Comparison of ENCODE assay signal across 18 cellular contexts in genomic region chr1:37234941-37235418, GRCh38.
A peak's percentile ranks its signal among the peaks of the same experiment; 100 is the strongest.
DNase-seq lines count a peak whose midpoint lies in the region; ATAC-seq and TF ChIP-seq lines count a peak whose summit lies in the region.
"Had no signal": no experiment of that assay in that cellular context is flagged by ENCODE, and none has a peak within 500 bp of the region (broad histone marks: within the 10 kb centered on the region; RNA-seq: fewer than 3 reads in every experiment).

No MANE protein-coding gene starts in this region.

- intact Hi-C loops in upper lobe of right lung (cut with DNase I): no loop called here

- no peaks in the 10 kb centered on the region for H3K36me3 ChIP-seq in upper lobe of right lung
- H3K36me3 ChIP-seq: BLaER1 treated with 17β-estradiol and CSF1 and Interleukin-3, amounts not matched to agents 10 nM and 100 nM had no signal

- H3K36me3 Mint-ChIP-seq in brain: no peaks in the 10 kb centered on the region
- H3K36me3 Mint-ChIP-seq: activated CD8-positive, alpha-beta memory T cell treated with anti-CD3 and anti-CD28 coated beads, Interleukin-2, amount 10 ng/mL, durations not matched to agents 7 days and 5 days had no signal

- H3K4me3 Mint-ChIP-seq in brain: peak overlapping the region in 4 of 5 experiments; percentile 29 to 64 (median 59)
- H3K4me3 Mint-ChIP-seq: activated CD8-positive, alpha-beta memory T cell treated with anti-CD3 and anti-CD28 coated beads, Interleukin-2, amount 10 ng/mL, durations not matched to agents 7 days and 5 days; central memory CD8-positive, alpha-beta T cell; effector memory CD8-positive, alpha-beta T cell had no signal

- H3K9me3 Mint-ChIP-seq in brain: peaks cover 4 to 32% (median 9%) of the 10 kb centered on the region in 5 experiments
- H3K9me3 Mint-ChIP-seq: central memory CD8-positive, alpha-beta T cell; effector memory CD8-positive, alpha-beta T cell had no signal

- no peak overlapping the region for H3K27ac ChIP-seq in upper lobe of right lung
- H3K27ac ChIP-seq: BLaER1 treated with 17β-estradiol and CSF1 and Interleukin-3, amounts not matched to agents 10 nM and 100 nM; psoas muscle had no signal

- no peak for ATAC-seq in GM19463 (IDR thresholded peaks at IDR 0.05; ENCODE audit: unreplicated experiment)
- ATAC-seq in upper lobe of right lung: no peak
- ATAC-seq: activated CD8-positive, alpha-beta memory T cell treated with anti-CD3 and anti-CD28 coated beads, Interleukin-2, amount 10 ng/mL, durations not matched to agents 7 days and 5 days; effector memory CD8-positive, alpha-beta T cell; Panc1; psoas muscle had no signal

- no peaks in the 10 kb centered on the region for H3K9me3 ChIP-seq in upper lobe of right lung

- H3K27me3 ChIP-seq in upper lobe of right lung: peaks cover 19% of the 10 kb centered on the region
- H3K27me3 ChIP-seq: BLaER1 treated with 17β-estradiol and CSF1 and Interleukin-3, amounts not matched to agents 10 nM and 100 nM had no signal

- H3K4me1 ChIP-seq in upper lobe of right lung: no peaks in the 10 kb centered on the region
- H3K4me1 ChIP-seq: BLaER1 treated with 17β-estradiol and CSF1 and Interleukin-3, amounts not matched to agents 10 nM and 100 nM; psoas muscle had no signal

- DNase-seq in Ammon's horn (ENCODE audit: low spot score): peak; percentile 84
- DNase-seq in NCI-H1436 treated with DMSO at 0.1 percent for 48 hours (lab: John Stamatoyannopoulos, UW): peak; percentile 24
- DNase-seq in left kidney (ENCODE audit: low read depth, low spot score): peak; percentile 59
- DNase-seq in SHP77 treated with DMSO at 0.1 percent for 48 hours (lab: John Stamatoyannopoulos, UW): no peak
- no peak for DNase-seq in upper lobe of right lung
- no peak for DNase-seq in COLO668 (lab: John Stamatoyannopoulos, UW; ENCODE audit: unreplicated experiment)
- DNase-seq: activated CD8-positive, alpha-beta memory T cell treated with anti-CD3 and anti-CD28 coated beads, Interleukin-2, amount 10 ng/mL, durations not matched to agents 7 days and 5 days; activated effector memory CD4-positive, alpha-beta T cell treated with Interleukin-2 at 50 U/mL for 16 hours; effector memory CD8-positive, alpha-beta T cell; KG1; NCI-H446 treated with DMSO at 0.1 percent for 48 hours; psoas muscle; stimulated activated CD4-positive, alpha-beta T cell treated with anti-CD3 and anti-CD28 coated beads, Interleukin-12 subunit alpha, Interleukin-12 subunit beta, amount 100 ng/mL, for 4 hours had no signal

- H3K27ac Mint-ChIP-seq in brain: peak overlapping the region; percentile 54 to 92 (median 88)
- H3K27ac Mint-ChIP-seq: activated CD8-positive, alpha-beta memory T cell treated with anti-CD3 and anti-CD28 coated beads, Interleukin-2, amount 10 ng/mL, durations not matched to agents 7 days and 5 days; effector memory CD8-positive, alpha-beta T cell had no signal

- H3K4me3 ChIP-seq in upper lobe of right lung: no peak overlapping the region
- H3K4me3 ChIP-seq: BLaER1 treated with 17β-estradiol and CSF1 and Interleukin-3, amounts not matched to agents 10 nM and 100 nM; psoas muscle had no signal

- TF ChIP-seq CTCF in brain (conservative IDR thresholded peaks at IDR 0.05): no peak
- no peak for TF ChIP-seq CTCF in upper lobe of right lung (IDR thresholded peaks at IDR 0.05)

- peaks cover 26% of the 10 kb centered on the region for H3K27me3 Mint-ChIP-seq in brain

- H3K4me1 Mint-ChIP-seq in brain: peaks cover 58% of the 10 kb centered on the region
- H3K4me1 Mint-ChIP-seq: activated CD8-positive, alpha-beta memory T cell treated with anti-CD3 and anti-CD28 coated beads, Interleukin-2, amount 10 ng/mL, durations not matched to agents 7 days and 5 days; central memory CD8-positive, alpha-beta T cell had no signal

Comparison
In these comparisons a context has a peak if more than half of its experiments do, and no peak if none do; other contexts are left out.
1. DNase-seq: peak in Ammon's horn (single experiment), NCI-H1436 treated with DMSO at 0.1 percent for 48 hours (single experiment) and left kidney (single experiment); none in SHP77 treated with DMSO at 0.1 percent for 48 hours (single experiment), upper lobe of right lung (single experiment) and COLO668 (single experiment).